In genomic region chr10:113960617-113961260, GRCh38 we compare ENCODE assay signal across 8 cellular contexts.
A peak's percentile ranks its signal among the peaks of the same experiment; 100 is the strongest.
DNase-seq lines count a peak whose midpoint lies in the region; ATAC-seq and TF ChIP-seq lines count a peak whose summit lies in the region.

No MANE protein-coding gene starts in this region.

- intact Hi-C loops in thyroid gland (cut with DNase I), result no loop called here

- no peak overlapping the region for H3K4me3 ChIP-seq in thyroid gland (replicated peaks in 1 of 3)

- peak; percentile 41 for ATAC-seq in HG03196 (IDR thresholded peaks at IDR 0.05; ENCODE audit: unreplicated experiment)
- ATAC-seq in GM18873 (IDR thresholded peaks at IDR 0.05; ENCODE audit: low FRiP score, unreplicated experiment), result no peak

- no peaks in the 10 kb centered on the region for H3K36me3 ChIP-seq in thyroid gland

- no peak for TF ChIP-seq CTCF in thyroid gland (IDR thresholded peaks at IDR 0.05)

- 74 to 77% methylated on average over 12 of the region's 12 CpGs for WGBS in thyroid gland, 2 donors

- DNase-seq in NCI-H2196 (lab: John Stamatoyannopoulos, UW; ENCODE audit: unreplicated experiment) (peak; percentile 11), NCI-H2196 treated with DMSO at 0.1 percent for 48 hours (lab: John Stamatoyannopoulos, UW; ENCODE audit: unreplicated experiment) (no peak), T-helper 2 cell (peak in 4 of 5 experiments; percentile 15 to 91 (median 60)), kidney glomerular epithelial cell (lab: John Stamatoyannopoulos, UW) (peak; percentile 38), thyroid gland (no peak), NCI-H82 treated with DMSO at 0.1 percent for 48 hours (lab: John Stamatoyannopoulos, UW; ENCODE audit: unreplicated experiment) (no peak)

- H3K27ac ChIP-seq in thyroid gland, result no peak overlapping the region

- H3K27me3 ChIP-seq in thyroid gland, result no peaks in the 10 kb centered on the region

- H3K4me1 ChIP-seq in thyroid gland, result peaks cover 28 to 38% of the 10 kb centered on the region in 2 donors

- no peak for TF ChIP-seq POLR2A in thyroid gland (IDR thresholded peaks at IDR 0.05)

- H3K9me3 ChIP-seq in thyroid gland, result no peaks in the 10 kb centered on the region

Comparison
In these comparisons a context has a peak if more than half of its experiments do, and no peak if none do; other contexts are left out.
1. DNase-seq: peak in NCI-H2196 (single experiment), T-helper 2 cell (4 of 5) and kidney glomerular epithelial cell (single experiment); none in NCI-H2196 treated with DMSO at 0.1 percent for 48 hours (single experiment), thyroid gland (0 of 2) and NCI-H82 treated with DMSO at 0.1 percent for 48 hours (single experiment).